11 cellular contexts compared by ENCODE assay signal in the genomic region with DNA sequence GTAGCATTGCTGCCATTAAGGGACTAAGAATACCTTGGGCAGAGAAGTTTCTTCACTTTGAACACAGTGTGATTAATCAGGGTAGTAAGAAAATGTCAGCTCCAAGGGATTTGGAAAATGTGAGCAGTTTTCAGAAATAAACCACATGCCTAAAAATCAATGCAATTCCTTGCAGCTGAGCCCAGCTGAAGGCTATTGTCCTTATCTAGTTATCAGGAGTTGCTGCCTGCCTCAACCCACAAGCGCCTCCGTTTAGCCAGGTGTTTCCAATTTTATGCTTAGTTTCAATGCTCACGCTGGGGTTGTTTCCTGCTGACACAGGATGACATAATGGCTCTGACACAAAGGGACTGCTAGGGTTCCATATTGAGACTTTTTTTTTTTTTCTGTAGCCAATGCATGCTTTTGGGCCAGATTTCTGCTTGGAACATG.
DNase-seq lines count a peak whose midpoint lies in the region; ATAC-seq and TF ChIP-seq lines count a peak whose summit lies in the region.
"Had no signal": no experiment of that assay in that cellular context is flagged by ENCODE, and none has a peak within 500 bp of the region (broad histone marks: within the 10 kb centered on the region; RNA-seq: fewer than 3 reads in every experiment).

No MANE protein-coding gene starts in this region.

- H3K14ac ChIP-seq in H9 (ENCODE audit: insufficient read depth, low read length): no peak overlapping the region

- peaks cover 21% of the 10 kb centered on the region in 2 experiments for H3K4me1 Mint-ChIP-seq in H9
- H3K4me1 Mint-ChIP-seq: activated B cell treated with CpG ODN at 0.5 μM for 24 hours had no signal

- no peak overlapping the region for H3K56ac ChIP-seq in H9 (ENCODE audit: insufficient read length, low read depth, low read length)

- no peak overlapping the region for H3K4me3 Mint-ChIP-seq in H9
- H3K4me3 Mint-ChIP-seq: activated B cell treated with CpG ODN at 0.5 μM for 24 hours had no signal

- ATAC-seq in GM18519 (IDR thresholded peaks at IDR 0.05; ENCODE audit: low FRiP score, unreplicated experiment): no peak
- no peak for ATAC-seq in HG02571 (IDR thresholded peaks at IDR 0.05; ENCODE audit: unreplicated experiment)
- ATAC-seq in GM18498 (IDR thresholded peaks at IDR 0.05; ENCODE audit: unreplicated experiment): no peak
- ATAC-seq in left lung: no peak

- H2AK5ac ChIP-seq in H9 (ENCODE audit: insufficient read length, low read length): no peak overlapping the region

- no peaks in the 10 kb centered on the region for H3K36me3 ChIP-seq in BE2C
- no peaks in the 10 kb centered on the region for H3K36me3 ChIP-seq in SK-N-MC (ENCODE audit: insufficient read depth, low read length)
- no peaks in the 10 kb centered on the region for H3K36me3 ChIP-seq in left lung

- no peak overlapping the region for H4K8ac ChIP-seq in H9 (replicated peaks; ENCODE audit: insufficient read length, low read depth, low read length)

- H3K9me3 Mint-ChIP-seq in H9: peaks cover 9 to 11% of the 10 kb centered on the region in 2 experiments; a peak in 4 of 5 replicates

- peak; percentile 60 for DNase-seq in BE2C
- peak; percentile 48 for DNase-seq in H9
- DNase-seq in SK-N-MC (ENCODE audit: low read depth, low spot score): peak; percentile 12
- peak; percentile 17 for DNase-seq in iPS DF 19.7 (ENCODE audit: low read depth, low spot score)
- DNase-seq in left lung: no peak
- DNase-seq: activated B cell treated with CpG ODN at 0.5 μM for 24 hours, cortex of kidney, HCEC 1CT had no signal

- no peak overlapping the region for H3K18ac ChIP-seq in H9 (ENCODE audit: insufficient read length, low read depth, low read length)

- no peaks in the 10 kb centered on the region for H3K23me2 ChIP-seq in H9 (ENCODE audit: insufficient read length, low read depth, low read length, poor library complexity, severe bottlenecking)

- H3K27ac Mint-ChIP-seq in H9: peak overlapping the region; percentile 59 to 96 (median 90); a peak in 5 of 7 replicates
- H3K27ac Mint-ChIP-seq: activated B cell treated with CpG ODN at 0.5 μM for 24 hours had no signal

- peak overlapping the region; percentile 0 for H3K4me2 ChIP-seq in H9 (ENCODE audit: insufficient read depth, insufficient read length, low read length)

- H3T11ph ChIP-seq in H9 (ENCODE audit: low read length): no peak overlapping the region

- no peak overlapping the region for H4K91ac ChIP-seq in H9 (ENCODE audit: insufficient read length, low read depth, low read length)

- H3K27me3 Mint-ChIP-seq in H9 (ENCODE audit: low read depth): no peaks in the 10 kb centered on the region
- H3K27me3 Mint-ChIP-seq: activated B cell treated with CpG ODN at 0.5 μM for 24 hours had no signal

- H3K4ac ChIP-seq in H9 (ENCODE audit: low read depth, low read length): no peak overlapping the region; the same call in 1 of the 2 replicates

- H3K4me1 ChIP-seq in BE2C (peaks cover 12% of the 10 kb centered on the region), H9 (ENCODE audit: insufficient read depth, low read length) (peaks cover 9% of the 10 kb centered on the region), left lung (no peaks in the 10 kb centered on the region)

- H3K9me3 ChIP-seq in BE2C (no peaks in the 10 kb centered on the region; the same call in 1 of the 2 replicates), H9 (ENCODE audit: control insufficient read depth, low read depth, low read length) (no peaks in the 10 kb centered on the region), SK-N-MC (ENCODE audit: low read depth, low read length) (no peaks in the 10 kb centered on the region), left lung (no peaks in the 10 kb centered on the region)

- H3K79me2 ChIP-seq in H9 (ENCODE audit: insufficient read depth, low read length): no peaks in the 10 kb centered on the region

- H3K27ac ChIP-seq in H9 (ENCODE audit: insufficient read length, low read depth, low read length): peak overlapping the region; percentile 50
- peak overlapping the region; percentile 57; the same call in 1 of the 2 replicates for H3K27ac ChIP-seq in SK-N-MC
- H3K27ac ChIP-seq in left lung: no peak overlapping the region

- WGBS in H9 (ENCODE audit: extremely low coverage, insufficient read length, low lambda C conversion rate): no CpG with 5 or more reads among the region's 3 CpGs

- no peak overlapping the region for H2BK5ac ChIP-seq in H9 (ENCODE audit: insufficient read length, low read length)

- H4K20me1 ChIP-seq in H9 (ENCODE audit: control insufficient read depth, insufficient read depth, insufficient read length): no peaks in the 10 kb centered on the region

- no peaks in the 10 kb centered on the region for H3K79me1 ChIP-seq in H9 (ENCODE audit: insufficient read depth, low read depth, low read length, poor library complexity, severe bottlenecking)

- H3K4me3 ChIP-seq in BE2C (ENCODE audit: low read depth, low read length): peak overlapping the region; percentile 1
- H3K4me3 ChIP-seq in SK-N-MC: no peak overlapping the region
- H3K4me3 ChIP-seq in left lung: no peak overlapping the region

- no peak overlapping the region for H4K5ac ChIP-seq in H9 (ENCODE audit: insufficient read length, low read depth, low read length)

- no peak overlapping the region for H2BK15ac ChIP-seq in H9 (ENCODE audit: low read depth, low read length)

- H3K9ac ChIP-seq in H9 (ENCODE audit: extremely low read depth, insufficient read length, low read length) (no peak overlapping the region), SK-N-MC (ENCODE audit: insufficient read length) (no peak overlapping the region)

- no peak overlapping the region for H2BK12ac ChIP-seq in H9 (ENCODE audit: insufficient read length, low read depth, low read length)

- H2BK20ac ChIP-seq in H9 (ENCODE audit: low read depth, low read length, poor library complexity, severe bottlenecking): no peak overlapping the region

- TF ChIP-seq CTCF in BE2C (IDR thresholded peaks at IDR 0.05; ENCODE audit: low read depth, low read length) (no peak), H9 (conservative IDR thresholded peaks at IDR 0.05) (no peak), left lung (IDR thresholded peaks at IDR 0.05) (no peak)

- intact Hi-C loops in left lung (cut with DNase I): no loop called here

- H3K27me3 ChIP-seq in BE2C (no peaks in the 10 kb centered on the region), H9 (ENCODE audit: insufficient read depth, low read length) (no peaks in the 10 kb centered on the region), left lung (no peaks in the 10 kb centered on the region)

- no peak overlapping the region for H2AFZ ChIP-seq in H9 (ENCODE audit: low read length)

- H3K36me3 Mint-ChIP-seq in H9 (ENCODE audit: insufficient read depth in 1 of 3, low read depth in 3 of 3): peaks cover 10 to 13% (median 10%) of the 10 kb centered on the region in 3 experiments

- no peak overlapping the region for H2BK120ac ChIP-seq in H9 (ENCODE audit: low read depth, low read length, poor library complexity, severe bottlenecking)

- no peak overlapping the region for H3K23ac ChIP-seq in H9 (ENCODE audit: insufficient read length, low read depth, low read length)

Comparison
In these comparisons a context has a peak if more than half of its experiments do, and no peak if none do; other contexts are left out.
1. DNase-seq: peak in BE2C (single experiment), H9 (single experiment), SK-N-MC (single experiment) and iPS DF 19.7 (single experiment); none in left lung (0 of 2).
2. H3K27ac ChIP-seq: peak in H9 (single experiment) and SK-N-MC (single experiment); none in left lung (0 of 2).